Comparison of ENCODE assay signal across 9 cellular contexts in genomic region chr17:8420041-8420934, GRCh38. TPM values are rescaled to one million over a fixed set of nuclear protein-coding genes. Genes with fewer than 3 reads are reported as not detected.
DNase-seq lines count a peak whose midpoint lies in the region; ATAC-seq and TF ChIP-seq lines count a peak whose summit lies in the region.
"Had no signal": no experiment of that assay in that cellular context is flagged by ENCODE, and none has a peak within 500 bp of the region (broad histone marks: within the 10 kb centered on the region; RNA-seq: fewer than 3 reads in every experiment).

No MANE protein-coding gene starts in this region.

- no peak overlapping the region for H3K4me3 ChIP-seq in Peyer's patch

- no peaks in the 10 kb centered on the region for H3K27me3 ChIP-seq in Peyer's patch

- peaks cover 0 to 21% (median 5%) of the 10 kb centered on the region in 4 donors for H3K4me1 ChIP-seq in Peyer's patch

- no peak for TF ChIP-seq CTCF in Peyer's patch (IDR thresholded peaks at IDR 0.05)
- no peak for TF ChIP-seq CTCF in omental fat pad (IDR thresholded peaks at IDR 0.05)

- DNase-seq in DMS53 (lab: John Stamatoyannopoulos, UW), result peak; percentile 94
- DNase-seq in Peyer's patch, result peak; percentile 23 to 82 (median 66)
- DNase-seq in fibroblast of peridontal ligament (ENCODE audit: extremely low read depth), result peak; percentile 83
- no peak for DNase-seq in omental fat pad (ENCODE audit: low spot score)
- DNase-seq in NCI-H2171 treated with DMSO at 0.1 percent for 48 hours (lab: John Stamatoyannopoulos, UW), result no peak
- DNase-seq in DMS 273 treated with DMSO at 0.1 percent for 48 hours (lab: John Stamatoyannopoulos, UW), result no peak
- no peak for DNase-seq in DMS79 treated with DMSO at 0.1 percent for 48 hours (lab: John Stamatoyannopoulos, UW)
- DNase-seq in ureter (ENCODE audit: low spot score), result no peak
- DNase-seq: NCI-H510A had no signal

- peak overlapping the region in 3 of 4 donors; percentile 36 to 71 (median 54) for H3K27ac ChIP-seq in Peyer's patch

- H3K9me3 ChIP-seq in Peyer's patch, result no peaks in the 10 kb centered on the region

- no peaks in the 10 kb centered on the region for H3K36me3 ChIP-seq in Peyer's patch

- no peak for TF ChIP-seq POLR2A in Peyer's patch (IDR thresholded peaks at IDR 0.05)

- ATAC-seq in omental fat pad (ENCODE audit: low FRiP score), result peak; percentile 60

RNA-seq across cellular contexts. Expression of gene NDEL1, which starts 15.4 kb away (rescaled TPM):
- total RNA-seq in Peyer's patch, result 100 to 1,000 TPM in 2 of 4 donors, 10 to 100 TPM in 2; 70.4 to 125 (median 99.9) TPM
- total RNA-seq in omental fat pad, result 100 to 1,000 TPM in 2 of 4 donors, 10 to 100 TPM in 2; 64.3 to 139 (median 118) TPM
- 84.5 TPM for total RNA-seq in ureter

RNA-seq across cellular contexts. Expression of gene RNF222, which starts 22.7 kb away (rescaled TPM):
- total RNA-seq in Peyer's patch (not detected), omental fat pad (not detected), ureter (not detected)

RNA-seq across cellular contexts. Expression of gene RPL26, which starts 37.3 kb away (rescaled TPM):
- total RNA-seq in Peyer's patch (1,000 to 10,000 TPM in 2 of 4 donors, 100 to 1,000 TPM in 2; 851 to 2,184 (median 1,124) TPM), omental fat pad (1,000 to 10,000 TPM; 3,452 to 4,057 (median 3,629) TPM), ureter (2,627 TPM)

Comparison
In these comparisons a context has a peak if more than half of its experiments do, and no peak if none do; other contexts are left out.
1. DNase-seq: peak in DMS53 (single experiment), Peyer's patch (3 of 3) and fibroblast of peridontal ligament (single experiment); none in omental fat pad (single experiment), NCI-H2171 treated with DMSO at 0.1 percent for 48 hours (single experiment), DMS 273 treated with DMSO at 0.1 percent for 48 hours (single experiment), DMS79 treated with DMSO at 0.1 percent for 48 hours (single experiment) and ureter (single experiment).